In the genomic region with DNA sequence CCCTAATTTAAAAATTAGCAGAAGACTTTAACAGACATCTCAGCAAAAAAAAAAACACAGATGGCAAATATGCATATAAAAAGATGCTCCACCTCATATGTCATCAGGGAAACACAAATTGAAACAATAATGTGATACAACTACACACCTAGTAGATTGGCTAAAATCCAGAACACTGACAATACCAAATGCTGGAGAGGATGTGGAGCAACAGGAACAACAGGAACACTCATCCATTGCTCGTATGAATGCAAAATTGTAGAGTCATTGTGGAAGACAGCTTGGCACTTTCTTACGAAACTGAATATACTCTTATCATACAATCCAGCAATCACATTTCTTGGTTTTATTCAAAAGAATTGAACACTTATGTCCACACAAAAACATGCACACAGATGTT, we compare ENCODE assay signal across 34 cellular contexts. TPM values are rescaled to one million over a fixed set of nuclear protein-coding genes. Genes with fewer than 3 reads are reported as not detected.
"Had no signal": no experiment of that assay in that cellular context is flagged by ENCODE, and none has a peak within 500 bp of the region (broad histone marks: within the 10 kb centered on the region; RNA-seq: fewer than 3 reads in every experiment).

No MANE protein-coding gene starts in this region.

- H3K9me3 Mint-ChIP-seq: activated CD4-positive, alpha-beta T cell treated with anti-CD3 and anti-CD28 coated beads, Interleukin-2, amount 10 ng/mL, durations not matched to agents 24 days and 14 days; activated CD8-positive, alpha-beta T cell treated with anti-CD3 and anti-CD28 coated beads for 36 hours; T-helper 1 cell treated with Interleukin-12 subunit alpha and Interleukin-12 subunit beta and Interleukin-4 antibody, amounts not matched to agents 30 μg/mL and 1 μg/mL, for 36 hours; T-helper 2 cell treated with Interferon-gamma antibody and Interleukin-4, amounts not matched to agents 5 μg/mL and 100 μg/mL, for 36 hours had no signal

- H3K36me3 Mint-ChIP-seq: activated naive CD8-positive, alpha-beta T cell treated with anti-CD3 and anti-CD28 coated beads for 36 hours had no signal

- H3K4me3 ChIP-seq: SJSA1 had no signal

- H3K27ac ChIP-seq: brain microvascular endothelial cell, SJSA1 had no signal

- FAIRE-seq: TTC549 had no signal

- H3K4me1 ChIP-seq: SJSA1 had no signal

- H3K9me3 ChIP-seq: SJSA1, SK-N-SH had no signal

- H3K36me3 ChIP-seq: brain microvascular endothelial cell, SJSA1 had no signal

- H3K4me3 Mint-ChIP-seq: activated CD4-positive, alpha-beta T cell treated with anti-CD3 and anti-CD28 coated beads, Interleukin-2, amount 10 ng/mL, durations not matched to agents 24 days and 14 days; activated CD8-positive, alpha-beta T cell treated with anti-CD3 and anti-CD28 coated beads for 36 hours; activated naive CD8-positive, alpha-beta T cell treated with anti-CD3 and anti-CD28 coated beads for 36 hours; activated T-cell treated with anti-CD3 and anti-CD28 coated beads, Interleukin-2, amount 50 U/mL, for 72 hours; activated T-helper 17 cell treated with anti-CD3 and anti-CD28 coated beads, Interleukin-2, amount 50 U/mL, for 72 hours; T-helper 1 cell treated with Interleukin-12 subunit alpha and Interleukin-12 subunit beta and Interleukin-4 antibody, amounts not matched to agents 30 μg/mL and 1 μg/mL, for 36 hours; T-helper 2 cell treated with Interferon-gamma antibody and Interleukin-4, amounts not matched to agents 5 μg/mL and 100 μg/mL, for 36 hours had no signal

- H3K27ac Mint-ChIP-seq: activated CD4-positive, alpha-beta T cell treated with anti-CD3 and anti-CD28 coated beads, Interleukin-2, amount 10 ng/mL, durations not matched to agents 24 days and 14 days; activated CD8-positive, alpha-beta T cell treated with anti-CD3 and anti-CD28 coated beads for 36 hours; activated naive CD8-positive, alpha-beta T cell treated with anti-CD3 and anti-CD28 coated beads for 36 hours; activated T-cell treated with anti-CD3 and anti-CD28 coated beads, Interleukin-2, amount 50 U/mL, for 72 hours; activated T-helper 17 cell treated with anti-CD3 and anti-CD28 coated beads, Interleukin-2, amount 50 U/mL, for 72 hours; T-helper 1 cell treated with Interleukin-12 subunit alpha and Interleukin-12 subunit beta and Interleukin-4 antibody, amounts not matched to agents 30 μg/mL and 1 μg/mL, for 36 hours; T-helper 2 cell treated with Interferon-gamma antibody and Interleukin-4, amounts not matched to agents 5 μg/mL and 100 μg/mL, for 36 hours had no signal

- H3K4me1 Mint-ChIP-seq: activated naive CD8-positive, alpha-beta T cell treated with anti-CD3 and anti-CD28 coated beads for 36 hours; activated T-helper 17 cell treated with anti-CD3 and anti-CD28 coated beads, Interleukin-2, amount 50 U/mL, for 72 hours had no signal

- ATAC-seq: activated CD8-positive, alpha-beta T cell treated with anti-CD3 and anti-CD28 coated beads for 36 hours; activated T-cell treated with anti-CD3 and anti-CD28 coated beads, Interleukin-2, amount 50 U/mL, for 72 hours; activated T-helper 17 cell treated with anti-CD3 and anti-CD28 coated beads, Interleukin-2, amount 50 U/mL, for 72 hours; Panc1 had no signal

- DNase-seq: activated CD4-positive, alpha-beta T cell treated with anti-CD3 and anti-CD28 coated beads, Interleukin-2, amount 10 ng/mL, durations not matched to agents 24 days and 14 days; activated CD4-positive, alpha-beta T cell treated with anti-CD3 and anti-CD28 coated beads, Interleukin-2, amount 50 U/mL, for 4 hours; activated CD8-positive, alpha-beta T cell treated with anti-CD3 and anti-CD28 coated beads for 36 hours; activated effector memory CD4-positive, alpha-beta T cell treated with anti-CD3 and anti-CD28 coated beads, Interleukin-2, amount 50 U/mL, for 16 hours; activated naive CD4-positive, alpha-beta T cell; activated naive CD4-positive, alpha-beta T cell treated with anti-CD3 and anti-CD28 coated beads, Interleukin-2, amount 50 U/mL, for 16 hours; activated naive CD8-positive, alpha-beta T cell treated with anti-CD3 and anti-CD28 coated beads for 36 hours; activated T-cell treated with anti-CD3 and anti-CD28 coated beads, Interleukin-2, amount 50 U/mL, for 1 hour; activated T-cell treated with anti-CD3 and anti-CD28 coated beads, Interleukin-2, amount 50 U/mL, for 72 hours; amniotic stem cell; aorta; brain microvascular endothelial cell; KG1; NCI-H1092 treated with DMSO at 0.1 percent for 48 hours; NCI-H1417; NCI-H146; NCI-H187 treated with DMSO at 0.1 percent for 48 hours; NCI-H345; NCI-H524 treated with DMSO at 0.1 percent for 48 hours; NK-92 treated with Interleukin-12 subunit alpha and Interleukin-12 subunit beta, amount 100 ng/mL, for 24 hours; RPMI8226; SHP77 treated with DMSO at 0.1 percent for 48 hours; SK-N-SH had no signal

RNA-seq across cellular contexts. Expression of gene MCIDAS, which starts 22.1 kb away (rescaled TPM):
- total RNA-seq: activated CD4-positive, alpha-beta T cell treated with anti-CD3 and anti-CD28 coated beads, Interleukin-2, amount 10 ng/mL, durations not matched to agents 24 days and 14 days; cardiac septum had no signal
- polyA plus RNA-seq: aorta, SK-N-SH had no signal

RNA-seq across cellular contexts. Expression of gene CCNO, which starts 28.4 kb away (rescaled TPM):
- total RNA-seq: activated CD4-positive, alpha-beta T cell treated with anti-CD3 and anti-CD28 coated beads, Interleukin-2, amount 10 ng/mL, durations not matched to agents 24 days and 14 days; activated CD8-positive, alpha-beta T cell treated with anti-CD3 and anti-CD28 coated beads for 36 hours; activated T-helper 17 cell treated with anti-CD3 and anti-CD28 coated beads, Interleukin-2, amount 50 U/mL, for 72 hours had no signal
- polyA plus RNA-seq: SK-N-SH had no signal

RNA-seq across cellular contexts. Expression of gene CDC20B, which starts 32.0 kb away (rescaled TPM):
- total RNA-seq: activated CD4-positive, alpha-beta T cell treated with anti-CD3 and anti-CD28 coated beads, Interleukin-2, amount 10 ng/mL, durations not matched to agents 24 days and 14 days; activated CD8-positive, alpha-beta T cell treated with anti-CD3 and anti-CD28 coated beads for 36 hours; activated naive CD8-positive, alpha-beta T cell treated with anti-CD3 and anti-CD28 coated beads for 36 hours; activated T-helper 17 cell treated with anti-CD3 and anti-CD28 coated beads, Interleukin-2, amount 50 U/mL, for 72 hours; aorta; cardiac septum; LHCN-M2; NCI-H460; OCI-LY7; SJSA1 had no signal
- polyA plus RNA-seq: aorta had no signal

RNA-seq across cellular contexts. Expression of gene GPX8, which starts 45.0 kb away (rescaled TPM):
- total RNA-seq: activated CD4-positive, alpha-beta T cell treated with anti-CD3 and anti-CD28 coated beads, Interleukin-2, amount 10 ng/mL, durations not matched to agents 24 days and 14 days; activated CD8-positive, alpha-beta memory T cell treated with anti-CD3 and anti-CD28 coated beads for 36 hours; activated CD8-positive, alpha-beta T cell treated with anti-CD3 and anti-CD28 coated beads for 36 hours; activated naive CD8-positive, alpha-beta T cell treated with anti-CD3 and anti-CD28 coated beads for 36 hours; activated T-cell treated with anti-CD3 and anti-CD28 coated beads, Interleukin-2, amount 50 U/mL, for 72 hours; activated T-helper 17 cell treated with anti-CD3 and anti-CD28 coated beads, Interleukin-2, amount 50 U/mL, for 72 hours; OCI-LY7 had no signal
